Comparison of ENCODE assay signal across 8 cellular contexts in the genomic region with DNA sequence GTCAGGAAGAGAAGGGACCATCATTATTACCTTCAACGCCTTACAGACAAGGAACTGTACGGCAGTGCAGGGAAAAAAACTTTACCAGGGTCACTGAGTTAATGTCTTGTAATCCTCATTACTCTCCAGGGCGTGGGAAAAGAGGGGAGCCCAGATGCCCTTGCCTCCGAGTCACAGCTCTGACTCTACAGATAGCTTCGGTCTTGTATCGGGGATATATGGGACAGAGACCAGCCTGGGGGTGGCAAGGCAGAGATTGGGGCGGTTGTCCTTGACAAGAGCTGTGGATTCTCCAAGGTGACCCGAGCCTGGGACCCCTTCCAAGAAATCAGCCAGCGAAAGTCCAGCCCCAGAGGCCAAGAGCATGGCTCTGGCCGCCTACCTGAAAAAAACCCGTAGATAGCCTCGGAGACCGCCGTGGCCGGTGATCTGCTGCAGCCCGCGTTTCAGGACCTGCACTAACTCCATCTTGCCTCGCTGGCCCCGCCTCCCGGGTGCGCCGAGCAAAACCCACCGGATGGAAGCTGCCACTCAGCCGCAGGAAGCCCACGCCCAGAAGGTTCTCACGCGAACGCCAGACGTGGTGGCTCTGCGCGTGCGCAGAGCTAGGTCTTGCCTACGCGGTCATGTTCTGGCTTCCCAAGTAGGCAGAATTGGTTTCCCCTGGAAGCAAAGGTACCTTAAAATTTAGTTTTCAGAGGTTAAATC. TPM values are rescaled to one million over a fixed set of nuclear protein-coding genes. Genes with fewer than 3 reads are reported as not detected.
DNase-seq lines count a peak whose midpoint lies in the region; ATAC-seq and TF ChIP-seq lines count a peak whose summit lies in the region.

NDUFA12 (minus strand) TSS at position 485 of the 708 bp plus-strand sequence; CDS start at position 468, 17 bp downstream.

- peaks cover 24% of the 10 kb centered on the region for H3K36me3 Mint-ChIP-seq in activated T-helper 1 cell treated with anti-CD3 and anti-CD28 coated beads, Interleukin-12 subunit alpha, Interleukin-12 subunit beta, Interleukin-2, Interleukin-4 antibody, amounts not matched to agents 30 ng/mL and 10 ng/mL and 1 ng/mL, durations not matched to agents 14 hours and 24 hours and 36 hours (ENCODE audit: low read depth)
- H3K36me3 Mint-ChIP-seq in naive thymus-derived CD4-positive, alpha-beta T cell = peaks cover 7 to 28% (median 26%) of the 10 kb centered on the region in 5 donors
- peaks cover 27 to 34% of the 10 kb centered on the region in 2 donors for H3K36me3 Mint-ChIP-seq in stimulated activated naive B cell treated with anti-CD40 and anti-IgM and Interleukin-4, amounts not matched to agents 10 μg/mL and 1 μg/mL and 100 μg/mL, for 72 hours

- intact Hi-C loops in activated T-helper 1 cell treated with anti-CD3 and anti-CD28 coated beads, Interleukin-12 subunit alpha, Interleukin-12 subunit beta, Interleukin-2, Interleukin-4 antibody, amounts not matched to agents 30 ng/mL and 10 ng/mL and 1 ng/mL, durations not matched to agents 14 hours and 24 hours and 36 hours (cut with micrococcal nuclease) = loop anchor here (1.0 to 5.0 kb wide), 10 partner anchors 60 to 1431 kb away; partner anchors contain the start of genes AMDHD1, CCDC38, FGD6 and LTA4H
- intact Hi-C loops in naive thymus-derived CD4-positive, alpha-beta T cell (cut with micrococcal nuclease) = loop anchor here (1.0 to 10.0 kb wide), 23 partner anchors 15 to 1904 kb away; partner anchors contain the start of genes AMDHD1 (in 2 of the 2), CCDC38 (in 2 of the 2), CEP83 (in 2 of the 2) and CRADD (in 2 of the 2)

- H3K79me2 ChIP-seq in Karpas-422 (ENCODE audit: low read length) (peaks cover 51% of the 10 kb centered on the region), fibroblast of lung (ENCODE audit: control insufficient read depth, insufficient read depth, low read length) (peaks cover 2% of the 10 kb centered on the region)

- peaks cover 17% of the 10 kb centered on the region for H3K9me3 Mint-ChIP-seq in activated T-helper 1 cell treated with anti-CD3 and anti-CD28 coated beads, Interleukin-12 subunit alpha, Interleukin-12 subunit beta, Interleukin-2, Interleukin-4 antibody, amounts not matched to agents 30 ng/mL and 10 ng/mL and 1 ng/mL, durations not matched to agents 14 hours and 24 hours and 36 hours
- H3K9me3 Mint-ChIP-seq in naive thymus-derived CD4-positive, alpha-beta T cell = peaks cover 6 to 33% (median 19%) of the 10 kb centered on the region in 11 donors
- H3K9me3 Mint-ChIP-seq in stimulated activated naive B cell treated with anti-CD40 and anti-IgM and Interleukin-4, amounts not matched to agents 10 μg/mL and 1 μg/mL and 100 μg/mL, for 72 hours = peaks cover 5 to 7% of the 10 kb centered on the region in 2 donors

- POLR2A ChIA-PET in naive thymus-derived CD4-positive, alpha-beta T cell (lab: Charles Lee) = interaction anchor here (0.6 to 2.3 kb wide), 13 partner anchors 8 to 1184 kb away, joined by 3 to 52 read pairs (median 5); no protein-coding TSS in a partner anchor

- H3K4me2 ChIP-seq in Karpas-422 (ENCODE audit: low read depth, low read length, poor library complexity, severe bottlenecking) = peak within 1 kb of the TSS; percentile 99
- peak within 1 kb of the TSS; percentile 64 for H3K4me2 ChIP-seq in fibroblast of lung (ENCODE audit: extremely low read depth, insufficient read depth, low read length)

- peak within 1 kb of the TSS; percentile 95 for H3K4me3 Mint-ChIP-seq in activated T-helper 1 cell treated with anti-CD3 and anti-CD28 coated beads, Interleukin-12 subunit alpha, Interleukin-12 subunit beta, Interleukin-2, Interleukin-4 antibody, amounts not matched to agents 30 ng/mL and 10 ng/mL and 1 ng/mL, durations not matched to agents 14 hours and 24 hours and 36 hours
- H3K4me3 Mint-ChIP-seq in naive thymus-derived CD4-positive, alpha-beta T cell = peak within 1 kb of the TSS; percentile 87 to 97 (median 96)
- H3K4me3 Mint-ChIP-seq in stimulated activated naive B cell treated with anti-CD40 and anti-IgM and Interleukin-4, amounts not matched to agents 10 μg/mL and 1 μg/mL and 100 μg/mL, for 72 hours = peak within 1 kb of the TSS; percentile 87 to 94

- peak within 1 kb of the TSS; percentile 36; the same call in 1 of the 2 replicates for H2AFZ ChIP-seq in Karpas-422 (ENCODE audit: low read length)
- H2AFZ ChIP-seq in fibroblast of lung (ENCODE audit: low read length) = peak within 1 kb of the TSS; percentile 65

- peak within 1 kb of the TSS; percentile 93 for H3K27ac Mint-ChIP-seq in activated T-helper 1 cell treated with anti-CD3 and anti-CD28 coated beads, Interleukin-12 subunit alpha, Interleukin-12 subunit beta, Interleukin-2, Interleukin-4 antibody, amounts not matched to agents 30 ng/mL and 10 ng/mL and 1 ng/mL, durations not matched to agents 14 hours and 24 hours and 36 hours
- peak within 1 kb of the TSS; percentile 86 to 97 (median 95) for H3K27ac Mint-ChIP-seq in naive thymus-derived CD4-positive, alpha-beta T cell
- H3K27ac Mint-ChIP-seq in stimulated activated naive B cell treated with anti-CD40 and anti-IgM and Interleukin-4, amounts not matched to agents 10 μg/mL and 1 μg/mL and 100 μg/mL, for 72 hours = peak within 1 kb of the TSS; percentile 97

- H4K20me1 ChIP-seq in Karpas-422 (ENCODE audit: insufficient read depth, low read depth, low read length) (peaks cover 3% of the 10 kb centered on the region; the same call in 1 of the 2 replicates), fibroblast of lung (ENCODE audit: control insufficient read depth, extremely low read depth, insufficient read depth, low read length) (no peaks in the 10 kb centered on the region)

- H3K4me3 ChIP-seq in Karpas-422 (ENCODE audit: low read length) (peak within 1 kb of the TSS; percentile 96), fibroblast of lung (replicated peaks in 1 of 4; ENCODE audit: control extremely low read depth in 1 of 4, insufficient read depth in 1 of 4, low read depth in 3 of 4, low read length in 4 of 4) (peak within 1 kb of the TSS; percentile 53 to 99 (median 82))
- H3K4me3 ChIP-seq in naive thymus-derived CD4-positive, alpha-beta T cell (ENCODE audit: low read length) = peak within 1 kb of the TSS; percentile 72

- H3K9ac ChIP-seq in Karpas-422 (ENCODE audit: low read length) (peak within 1 kb of the TSS; percentile 87), fibroblast of lung (ENCODE audit: insufficient read depth, low read length) (peak within 1 kb of the TSS; percentile 68)

- peak within 1 kb of the TSS; percentile 76 for H3K27ac ChIP-seq in Karpas-422 (ENCODE audit: low read length)
- peak within 1 kb of the TSS; percentile 71 for H3K27ac ChIP-seq in fibroblast of lung (ENCODE audit: insufficient read depth, low read length)
- H3K27ac ChIP-seq in naive thymus-derived CD4-positive, alpha-beta T cell (ENCODE audit: low read depth, low read length) = peak within 1 kb of the TSS; percentile 84

- CTCF ChIA-PET in naive thymus-derived CD4-positive, alpha-beta T cell (lab: Charles Lee) = interaction anchor here (0.5 to 1.1 kb wide), 4 partner anchors 14 to 71 kb away, joined by 3 to 5 read pairs (median 4); no protein-coding TSS in a partner anchor

- H3K9me2 ChIP-seq in Karpas-422 (replicated peaks; ENCODE audit: insufficient read depth, low read length) = no peaks in the 10 kb centered on the region

- TF ChIP-seq CTCF in fibroblast of lung (conservative IDR thresholded peaks at IDR 0.05 in 1 of 2, IDR thresholded peaks at IDR 0.05 in 1 of 2; ENCODE audit: low read depth in 1 of 2, low read length in 2 of 2) = no peak

- 0 out of 2 replicates have a peak, but pooled peaks cover 3% of the 10 kb centered on the region for H3K9me3 ChIP-seq in Karpas-422 (ENCODE audit: low read length)
- no peaks in the 10 kb centered on the region for H3K9me3 ChIP-seq in fibroblast of lung (ENCODE audit: control insufficient read depth, insufficient read depth, low read depth, low read length)
- peaks cover 0 to 23% (median 0%) of the 10 kb centered on the region in 3 experiments for H3K9me3 ChIP-seq in naive thymus-derived CD4-positive, alpha-beta T cell (ENCODE audit: control insufficient read depth in 2 of 3, low read length in 3 of 3)

- peak; percentile 98 for ATAC-seq in GM21825 (IDR thresholded peaks at IDR 0.05; ENCODE audit: unreplicated experiment)
- peak; percentile 100 for ATAC-seq in naive thymus-derived CD4-positive, alpha-beta T cell
- ATAC-seq in stimulated activated naive B cell treated with anti-CD40 and anti-IgM and Interleukin-4, amounts not matched to agents 10 μg/mL and 1 μg/mL and 100 μg/mL, for 72 hours (replicated peaks) = peak; percentile 99

- no peaks in the 10 kb centered on the region for H3K27me3 Mint-ChIP-seq in activated T-helper 1 cell treated with anti-CD3 and anti-CD28 coated beads, Interleukin-12 subunit alpha, Interleukin-12 subunit beta, Interleukin-2, Interleukin-4 antibody, amounts not matched to agents 30 ng/mL and 10 ng/mL and 1 ng/mL, durations not matched to agents 14 hours and 24 hours and 36 hours (ENCODE audit: insufficient read depth)
- no peaks in the 10 kb centered on the region for H3K27me3 Mint-ChIP-seq in naive thymus-derived CD4-positive, alpha-beta T cell
- no peaks in the 10 kb centered on the region for H3K27me3 Mint-ChIP-seq in stimulated activated naive B cell treated with anti-CD40 and anti-IgM and Interleukin-4, amounts not matched to agents 10 μg/mL and 1 μg/mL and 100 μg/mL, for 72 hours

- peaks cover 24% of the 10 kb centered on the region for H3K36me3 ChIP-seq in Karpas-422 (ENCODE audit: insufficient read depth, low read length)
- H3K36me3 ChIP-seq in fibroblast of lung (ENCODE audit: control insufficient read depth, insufficient read depth, low read length) = no peaks in the 10 kb centered on the region
- H3K36me3 ChIP-seq in naive thymus-derived CD4-positive, alpha-beta T cell (ENCODE audit: control insufficient read depth in 2 of 3, insufficient read depth in 3 of 3, low read length in 3 of 3) = peaks cover 0 to 16% (median 0%) of the 10 kb centered on the region in 3 experiments

- DNase-seq in DMS79 treated with DMSO at 0.1 percent for 48 hours (lab: John Stamatoyannopoulos, UW) (peak; percentile 92), Karpas-422 (peak; percentile 98), RKO (ENCODE audit: low spot score) (peak; percentile 97), fibroblast of lung (ENCODE audit: low read depth in 2 of 2) (peak; percentile 95 to 97)
- peak; percentile 94 for DNase-seq in activated T-helper 1 cell treated with anti-CD3 and anti-CD28 coated beads, Interleukin-12 subunit alpha, Interleukin-12 subunit beta, Interleukin-2, Interleukin-4 antibody, amounts not matched to agents 30 ng/mL and 10 ng/mL and 1 ng/mL, durations not matched to agents 14 hours and 24 hours and 36 hours (ENCODE audit: low spot score)
- peak; percentile 89 to 95 (median 92) for DNase-seq in naive thymus-derived CD4-positive, alpha-beta T cell
- DNase-seq in stimulated activated naive B cell treated with anti-CD40 and anti-IgM and Interleukin-4, amounts not matched to agents 10 μg/mL and 1 μg/mL and 100 μg/mL, for 72 hours = peak; percentile 94

- no peaks in the 10 kb centered on the region for H3K27me3 ChIP-seq in Karpas-422 (ENCODE audit: low read length)
- no peaks in the 10 kb centered on the region for H3K27me3 ChIP-seq in fibroblast of lung (ENCODE audit: control insufficient read depth, insufficient read depth, low read length)
- no peaks in the 10 kb centered on the region for H3K27me3 ChIP-seq in naive thymus-derived CD4-positive, alpha-beta T cell (ENCODE audit: control insufficient read depth in 2 of 2, insufficient read depth in 2 of 2, low read length in 2 of 2)

- peaks cover 30% of the 10 kb centered on the region for H3K4me1 Mint-ChIP-seq in activated T-helper 1 cell treated with anti-CD3 and anti-CD28 coated beads, Interleukin-12 subunit alpha, Interleukin-12 subunit beta, Interleukin-2, Interleukin-4 antibody, amounts not matched to agents 30 ng/mL and 10 ng/mL and 1 ng/mL, durations not matched to agents 14 hours and 24 hours and 36 hours (ENCODE audit: low read depth)
- H3K4me1 Mint-ChIP-seq in naive thymus-derived CD4-positive, alpha-beta T cell = peaks cover 39 to 79% (median 64%) of the 10 kb centered on the region in 7 donors
- H3K4me1 Mint-ChIP-seq in stimulated activated naive B cell treated with anti-CD40 and anti-IgM and Interleukin-4, amounts not matched to agents 10 μg/mL and 1 μg/mL and 100 μg/mL, for 72 hours = peaks cover 21 to 30% of the 10 kb centered on the region in 2 donors

- H3K4me1 ChIP-seq in Karpas-422 (ENCODE audit: low read length) = peaks cover 41% of the 10 kb centered on the region
- H3K4me1 ChIP-seq in fibroblast of lung (ENCODE audit: control insufficient read depth, extremely low read depth, insufficient read depth, low read length) = no peaks in the 10 kb centered on the region
- peaks cover 27 to 56% of the 10 kb centered on the region in 2 donors for H3K4me1 ChIP-seq in naive thymus-derived CD4-positive, alpha-beta T cell (ENCODE audit: control insufficient read depth in 2 of 2, insufficient read depth in 2 of 2, low read length in 2 of 2)

RNA-seq across cellular contexts. Expression of gene NDUFA12, which starts in this region (rescaled TPM):
- total RNA-seq in Karpas-422 (2014; rRNA removed; shearing (Covaris generic); ENCODE audit: low replicate concordance) = 150 and 188 TPM in 2 replicates
- 113 TPM in 2 replicates for total RNA-seq in activated T-helper 1 cell treated with anti-CD3 and anti-CD28 coated beads, Interleukin-12 subunit alpha, Interleukin-12 subunit beta, Interleukin-2, Interleukin-4 antibody, amounts not matched to agents 30 ng/mL and 10 ng/mL and 1 ng/mL, durations not matched to agents 14 hours and 24 hours and 36 hours
- total RNA-seq in fibroblast of lung = 79.6 and 102 TPM in 2 replicates
- polyA plus RNA-seq in fibroblast of lung = 210 and 228 TPM in 2 replicates
- 213 and 224 TPM in 2 replicates for polyA plus RNA-seq in fibroblast of lung (2012)
- 11.6 and 21.0 TPM in 2 replicates for polyA minus RNA-seq in fibroblast of lung (ENCODE audit: low replicate concordance)
- 100 to 1,000 TPM in 1 of 5 experiments, 10 to 100 TPM in 4; 57.8 to 123 (median 68.5) TPM for total RNA-seq in naive thymus-derived CD4-positive, alpha-beta T cell
- 100 to 1,000 TPM; 393 to 507 TPM for polyA plus RNA-seq in naive thymus-derived CD4-positive, alpha-beta T cell

Comparison
In these comparisons a context has a peak if more than half of its experiments do, and no peak if none do; other contexts are left out.
1. Peak in every context shown above with its lines: DNase-seq, ATAC-seq, H3K4me3 ChIP-seq and H3K27ac ChIP-seq.